In genomic region chr6:31901953-31902643, GRCh38 we compare ENCODE assay signal across 1 cellular context.
TF ChIP-seq lines count a peak whose summit lies in the region.

ZBTB12 (minus strand) TSS chr6:31902086; CDS start chr6:31901305, 781 bp downstream.

TF ChIP-seq in HepG2, 621 proteins besides CTCF, POLR2A, EP300 and RAD21 (continued from another document and continues in another):
- TF ChIP-seq ZSCAN5A (CRISPR knock-in tag; IDR thresholded peaks at IDR 0.05; ENCODE audit: borderline replicate concordance) (0 out of 2 replicates have a peak, but pooled peaks have one; percentile 18), ZNF235 (CRISPR knock-in tag; IDR thresholded peaks at IDR 0.05; ENCODE audit: borderline replicate concordance) (peak; percentile 27; the same call in 1 of the 2 replicates), HES4 (CRISPR knock-in tag; IDR thresholded peaks at IDR 0.05; ENCODE audit: borderline replicate concordance) (peak; percentile 87), SP4 (CRISPR knock-in tag; IDR thresholded peaks at IDR 0.05) (peak; percentile 92), ZSCAN29 (CRISPR knock-in tag; conservative IDR thresholded peaks at IDR 0.05) (no peak), NR2F1 (CRISPR knock-in tag; IDR thresholded peaks at IDR 0.05) (peak in 1 of 2 experiments; percentile 36; a peak in 1 of 4 replicates), PATZ1 (CRISPR knock-in tag; IDR thresholded peaks at IDR 0.05) (peak; percentile 74), PAXIP1 (CRISPR knock-in tag; conservative IDR thresholded peaks at IDR 0.05) (peak; percentile 19; the same call in 1 of the 2 replicates), ARID5B (CRISPR knock-in tag; IDR thresholded peaks at IDR 0.05) (peak; percentile 5; the same call in 1 of the 2 replicates), SRY (CRISPR knock-in tag; IDR thresholded peaks at IDR 0.05) (peak; percentile 81), ZNF280D (CRISPR knock-in tag; IDR thresholded peaks at IDR 0.05) (0 out of 2 replicates have a peak, but pooled peaks have one; percentile 4), ZBTB44 (CRISPR knock-in tag; IDR thresholded peaks at IDR 0.05) (no peak), HMGXB3 (CRISPR knock-in tag; IDR thresholded peaks at IDR 0.05; ENCODE audit: borderline replicate concordance) (no peak), ZNF543 (CRISPR knock-in tag; IDR thresholded peaks at IDR 0.05) (no peak), NFIB (CRISPR knock-in tag; IDR thresholded peaks at IDR 0.05; ENCODE audit: borderline replicate concordance) (no peak), E2F5 (CRISPR knock-in tag; conservative IDR thresholded peaks at IDR 0.05) (no peak), ZNF451 (CRISPR knock-in tag; IDR thresholded peaks at IDR 0.05) (peak; percentile 85), ZNF121 (CRISPR knock-in tag; IDR thresholded peaks at IDR 0.05) (no peak; the same call in 1 of the 2 replicates), ZNF749 (CRISPR knock-in tag; IDR thresholded peaks at IDR 0.05; ENCODE audit: borderline replicate concordance) (peak; percentile 75; the same call in 1 of the 2 replicates), MIER3 (CRISPR knock-in tag; IDR thresholded peaks at IDR 0.05; ENCODE audit: borderline replicate concordance) (no peak), ZNF225 (CRISPR knock-in tag; IDR thresholded peaks at IDR 0.05) (0 out of 2 replicates have a peak, but pooled peaks have one; percentile 32), THAP8 (CRISPR knock-in tag; IDR thresholded peaks at IDR 0.05; ENCODE audit: borderline replicate concordance) (no peak), ZNF253 (CRISPR knock-in tag; IDR thresholded peaks at IDR 0.05; ENCODE audit: borderline replicate concordance) (no peak), ARID3A (IDR thresholded peaks at IDR 0.05; ENCODE audit: low read depth, low read length) (0 out of 2 replicates have a peak, but pooled peaks have one; percentile 26), SMC3 (IDR thresholded peaks at IDR 0.05; ENCODE audit: low read length) (peak; percentile 14; the same call in 1 of the 2 replicates)
